Comparison of ENCODE assay signal across 8 cellular contexts in the genomic region with DNA sequence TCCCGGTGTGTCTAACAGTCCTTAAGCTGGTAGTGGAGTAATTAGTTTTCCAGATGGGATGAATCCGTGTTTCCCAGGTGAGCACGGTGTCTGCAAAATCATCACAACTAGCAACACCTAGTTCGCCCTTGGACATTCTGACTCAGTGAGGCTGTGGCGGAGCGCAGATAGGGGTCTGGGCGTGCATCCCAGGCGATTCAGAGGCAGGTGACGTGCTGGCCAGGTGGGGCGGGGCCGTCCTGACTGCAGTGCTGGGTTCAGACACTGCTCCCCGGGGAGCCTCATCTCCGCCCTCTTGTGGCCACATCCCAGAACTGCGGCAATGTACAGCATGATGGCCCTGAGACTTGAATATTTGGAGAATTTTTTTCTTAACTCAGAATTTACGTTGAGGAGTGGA.
A peak's percentile ranks its signal among the peaks of the same experiment; 100 is the strongest.
DNase-seq lines count a peak whose midpoint lies in the region; TF ChIP-seq lines count a peak whose summit lies in the region.

No MANE protein-coding gene starts in this region.

- no peaks in the 10 kb centered on the region for H3K27me3 ChIP-seq in testis

- DNase-seq in ELF-1 (ENCODE audit: low read depth, low spot score) (peak; percentile 90), H4 (ENCODE audit: low spot score) (peak; percentile 76), LHCN-M2 (ENCODE audit: low read depth) (peak; percentile 52), RKO (ENCODE audit: low spot score) (peak; percentile 75), fibroblast of the conjunctiva (ENCODE audit: low read depth) (peak; percentile 43), nucleus accumbens (lab: John Stamatoyannopoulos, UW) (peak in 40 of 56 donors; percentile 32 to 88 (median 64)), testis (peak; percentile 89)
- peak; percentile 73 to 74 for DNase-seq in activated T-helper 1 cell treated with anti-CD3 and anti-CD28 coated beads, Interleukin-2, amount 50 U/mL, for 16 hours (ENCODE audit: low read depth in 1 of 2, low spot score in 1 of 2)

- 12 to 20% methylated on average over 4 to 15 of the region's 15 CpGs for WGBS in testis, 2 donors

- no peaks in the 10 kb centered on the region for H3K36me3 ChIP-seq in testis (ENCODE audit: low read depth, missing control alignments)

- intact Hi-C loops in testis (cut with DNase I; ENCODE audit: low total_unique reads) = loop anchor here (10.0 kb wide), 1 partner anchor 178 kb away; no protein-coding TSS in a partner anchor

- no peaks in the 10 kb centered on the region for H3K4me1 ChIP-seq in testis

- H3K9me3 ChIP-seq in testis = no peaks in the 10 kb centered on the region

- TF ChIP-seq POLR2A in testis (IDR thresholded peaks at IDR 0.05) = no peak

- H3K4me3 ChIP-seq in testis = no peak overlapping the region

- TF ChIP-seq CTCF in testis (IDR thresholded peaks at IDR 0.05) = peak; percentile 80 to 93 (median 84)

- H3K27ac ChIP-seq in testis = no peak overlapping the region
